ENCODE assay signal across 8 cellular contexts in genomic region chr17:77331161-77331864, GRCh38.
DNase-seq lines count a peak whose midpoint lies in the region; ATAC-seq and TF ChIP-seq lines count a peak whose summit lies in the region.

No MANE protein-coding gene starts in this region.

- peak overlapping the region; percentile 74 to 79 (median 78) for H3K4me3 Mint-ChIP-seq in T-cell

- WGBS in adrenal gland, 4 donors, result 7 to 12% (median 10%) methylated on average over 15 to 24 of the region's 24 CpGs

- H3K4me3 ChIP-seq in adrenal gland (no peak overlapping the region), right atrium auricular region (peak overlapping the region in 1 of 2 donors; percentile 28), retinal pigment epithelial cell (ENCODE audit: low read length) (no peak overlapping the region)

- H3K36me3 ChIP-seq in adrenal gland (replicated peaks in 1 of 2) (no peaks in the 10 kb centered on the region), right atrium auricular region (no peaks in the 10 kb centered on the region)

- ATAC-seq in HG02798 (IDR thresholded peaks at IDR 0.05; ENCODE audit: poor library complexity, unreplicated experiment) (peak; percentile 80), T-cell (replicated peaks in 1 of 4) (peak; percentile 83 to 91 (median 90)), HG03457 (IDR thresholded peaks at IDR 0.05; ENCODE audit: unreplicated experiment) (no peak)

- peaks cover 4 to 10% of the 10 kb centered on the region in 2 donors for H3K4me1 ChIP-seq in adrenal gland (replicated peaks in 1 of 2)
- H3K4me1 ChIP-seq in right atrium auricular region, result peaks cover 0 to 13% of the 10 kb centered on the region in 2 donors

- peak; percentile 94 for TF ChIP-seq CTCF in GM12874 (IDR thresholded peaks at IDR 0.05; ENCODE audit: insufficient read depth, low read depth, low read length)
- peak; percentile 91 to 97 (median 96) for TF ChIP-seq CTCF in adrenal gland (IDR thresholded peaks at IDR 0.05)
- peak; percentile 94 to 98 for TF ChIP-seq CTCF in right atrium auricular region (IDR thresholded peaks at IDR 0.05)
- peak; percentile 92 for TF ChIP-seq CTCF in retinal pigment epithelial cell (conservative IDR thresholded peaks at IDR 0.05; ENCODE audit: low read depth, low read length)

- intact Hi-C loops in adrenal gland (cut with DNase I), result loop anchor here in 1 of 2 donors (2.0 to 5.0 kb wide), 3 partner anchors 41 to 163 kb away; no protein-coding TSS in a partner anchor

- H3K9me3 ChIP-seq in adrenal gland (replicated peaks in 1 of 3) (no peaks in the 10 kb centered on the region), right atrium auricular region (no peaks in the 10 kb centered on the region)

- CTCF ChIA-PET in T-cell (lab: Charles Lee), result interaction anchor here (0.5 to 3.8 kb wide), 11 partner anchors 45 to 1335 kb away, joined by 3 to 20 read pairs (median 4); no protein-coding TSS in a partner anchor

- H3K27me3 ChIP-seq in adrenal gland (no peaks in the 10 kb centered on the region), right atrium auricular region (no peaks in the 10 kb centered on the region)

- no peaks in the 10 kb centered on the region for H3K27me3 Mint-ChIP-seq in T-cell

- H3K9me3 Mint-ChIP-seq in T-cell, result no peaks in the 10 kb centered on the region

- H3K36me3 Mint-ChIP-seq in T-cell, result no peaks in the 10 kb centered on the region

- H3K27ac Mint-ChIP-seq in T-cell, result peak overlapping the region; percentile 92 to 93

- H3K4me1 Mint-ChIP-seq in T-cell, result peaks cover 41 to 57% (median 55%) of the 10 kb centered on the region in 3 donors

- no peak for TF ChIP-seq POLR2A in adrenal gland (IDR thresholded peaks at IDR 0.05)

- DNase-seq in NCI-H146 (lab: John Stamatoyannopoulos, UW) (peak; percentile 80), T-cell (peak; percentile 83 to 98 (median 94)), adrenal gland (peak; percentile 89 to 97 (median 96)), right atrium auricular region (ENCODE audit: low spot score) (peak; percentile 95), retinal pigment epithelial cell (ENCODE audit: low read depth) (no peak)

- POLR2A ChIA-PET in T-cell (lab: Charles Lee), result interaction anchor here in 1 of 2 donors (0.7 to 1.1 kb wide), 2 partner anchors 69 to 109 kb away, joined by 3 read pairs; no protein-coding TSS in a partner anchor

- H3K27ac ChIP-seq in adrenal gland (peak overlapping the region in 3 of 5 donors; percentile 48 to 64 (median 64)), right atrium auricular region (peak overlapping the region in 1 of 2 donors; percentile 21)
